In genomic region chr19:56315076-56315828, GRCh38 we compare ENCODE assay signal across 1 cellular context.
TF ChIP-seq lines count a peak whose summit lies in the region.

No MANE protein-coding gene starts in this region.

TF ChIP-seq in GM12878, 131 proteins besides CTCF, POLR2A, EP300 and RAD21 (continued from another document):
- peak; percentile 33; the same call in 1 of the 2 replicates for TF ChIP-seq CEBPZ (IDR thresholded peaks at IDR 0.05; ENCODE audit: low read depth, low read length)
- TF ChIP-seq BMI1 (IDR thresholded peaks at IDR 0.05; ENCODE audit: borderline replicate concordance): peak; percentile 95
- TF ChIP-seq FOXM1 (IDR thresholded peaks at IDR 0.05; ENCODE audit: low read depth, low read length): no peak
- TF ChIP-seq NR2F1 (conservative IDR thresholded peaks at IDR 0.05): peak; percentile 77
- TF ChIP-seq TCF12 (IDR thresholded peaks at IDR 0.05; ENCODE audit: low read depth, low read length): no peak
- TF ChIP-seq NR2C1 (IDR thresholded peaks at IDR 0.05): peak; percentile 70
- TF ChIP-seq, protein P1, sequence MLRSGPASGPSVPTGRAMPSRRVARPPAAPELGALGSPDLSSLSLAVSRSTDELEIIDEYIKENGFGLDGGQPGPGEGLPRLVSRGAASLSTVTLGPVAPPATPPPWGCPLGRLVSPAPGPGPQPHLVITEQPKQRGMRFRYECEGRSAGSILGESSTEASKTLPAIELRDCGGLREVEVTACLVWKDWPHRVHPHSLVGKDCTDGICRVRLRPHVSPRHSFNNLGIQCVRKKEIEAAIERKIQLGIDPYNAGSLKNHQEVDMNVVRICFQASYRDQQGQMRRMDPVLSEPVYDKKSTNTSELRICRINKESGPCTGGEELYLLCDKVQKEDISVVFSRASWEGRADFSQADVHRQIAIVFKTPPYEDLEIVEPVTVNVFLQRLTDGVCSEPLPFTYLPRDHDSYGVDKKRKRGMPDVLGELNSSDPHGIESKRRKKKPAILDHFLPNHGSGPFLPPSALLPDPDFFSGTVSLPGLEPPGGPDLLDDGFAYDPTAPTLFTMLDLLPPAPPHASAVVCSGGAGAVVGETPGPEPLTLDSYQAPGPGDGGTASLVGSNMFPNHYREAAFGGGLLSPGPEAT (IDR thresholded peaks at IDR 0.05; ENCODE audit: low read depth): peak; percentile 41
